22 cellular contexts compared by ENCODE assay signal in genomic region chr4:181766061-181766460, GRCh38.
"Had no signal": no experiment of that assay in that cellular context is flagged by ENCODE, and none has a peak within 500 bp of the region (broad histone marks: within the 10 kb centered on the region; RNA-seq: fewer than 3 reads in every experiment).

No MANE protein-coding gene starts in this region.

- H3K27me3 Mint-ChIP-seq: activated B cell treated with CpG ODN at 0.5 μM for 24 hours; activated CD4-positive, alpha-beta memory T cell treated with anti-CD3 and anti-CD28 coated beads for 36 hours; activated naive CD8-positive, alpha-beta T cell treated with anti-CD3 and anti-CD28 coated beads, Interleukin-2, amount 10 ng/mL, durations not matched to agents 7 days and 5 days; progenitor cell of endocrine pancreas; stimulated activated naive CD8-positive, alpha-beta T cell treated with anti-CD3 and anti-CD28 coated beads, Interleukin-15, Interleukin-2, amounts not matched to agents 100 ng/mL and 50 ng/mL, for 24 hours had no signal

- H3K27ac Mint-ChIP-seq: activated B cell treated with CpG ODN at 0.5 μM for 24 hours; activated CD4-positive, alpha-beta memory T cell treated with anti-CD3 and anti-CD28 coated beads for 36 hours; activated naive CD8-positive, alpha-beta T cell treated with anti-CD3 and anti-CD28 coated beads, Interleukin-2, amount 10 ng/mL, durations not matched to agents 7 days and 5 days; activated T-helper 1 cell treated with anti-CD3 and anti-CD28 coated beads, Interleukin-12 subunit alpha, Interleukin-12 subunit beta, Interleukin-2, Interleukin-4 antibody, amounts not matched to agents 30 ng/mL and 10 ng/mL and 1 ng/mL, durations not matched to agents 14 hours and 24 hours and 36 hours; progenitor cell of endocrine pancreas; stimulated activated naive CD8-positive, alpha-beta T cell treated with anti-CD3 and anti-CD28 coated beads, Interleukin-15, Interleukin-2, amounts not matched to agents 100 ng/mL and 50 ng/mL, for 24 hours; T-helper 2 cell treated with Interferon-gamma antibody and Interleukin-4, amounts not matched to agents 5 μg/mL and 100 μg/mL, for 36 hours had no signal

- H3K27me3 ChIP-seq: gastrocnemius medialis, heart left ventricle, left lung, tibial nerve, uterus had no signal

- ATAC-seq: gastrocnemius medialis, heart left ventricle, left lung had no signal

- H3K4me1 Mint-ChIP-seq: activated B cell treated with CpG ODN at 0.5 μM for 24 hours; activated naive CD8-positive, alpha-beta T cell treated with anti-CD3 and anti-CD28 coated beads, Interleukin-2, amount 10 ng/mL, durations not matched to agents 7 days and 5 days had no signal

- H3K9me3 ChIP-seq: gastrocnemius medialis, heart left ventricle, left lung, tibial nerve, uterus had no signal

- H3K27ac ChIP-seq: gastrocnemius medialis, heart left ventricle, left lung, skin epidermis, tibial nerve, uterus had no signal

- H3K9me3 Mint-ChIP-seq: activated naive CD8-positive, alpha-beta T cell treated with anti-CD3 and anti-CD28 coated beads, Interleukin-2, amount 10 ng/mL, durations not matched to agents 7 days and 5 days; activated T-helper 1 cell treated with anti-CD3 and anti-CD28 coated beads, Interleukin-12 subunit alpha, Interleukin-12 subunit beta, Interleukin-2, Interleukin-4 antibody, amounts not matched to agents 30 ng/mL and 10 ng/mL and 1 ng/mL, durations not matched to agents 14 hours and 24 hours and 36 hours had no signal

- H3K36me3 ChIP-seq: gastrocnemius medialis, heart left ventricle, left lung, tibial nerve, uterus had no signal

- H3K4me3 ChIP-seq: gastrocnemius medialis, heart left ventricle, left lung, skin epidermis, tibial nerve, uterus had no signal

- H3K4me1 ChIP-seq: gastrocnemius medialis, heart left ventricle, left lung, uterus had no signal

- DNase-seq: activated B cell treated with CpG ODN at 0.5 μM for 24 hours; activated CD4-positive, alpha-beta memory T cell treated with anti-CD3 and anti-CD28 coated beads for 36 hours; activated CD4-positive, alpha-beta T cell treated with anti-CD3 and anti-CD28 coated beads for 4 hours; activated naive CD8-positive, alpha-beta T cell treated with anti-CD3 and anti-CD28 coated beads, Interleukin-2, amount 10 ng/mL, durations not matched to agents 7 days and 5 days; activated T-cell treated with anti-CD3 and anti-CD28 coated beads for 4 hours; aorta; cerebellar nuclear complex; cortex of kidney; erythroblast; gastrocnemius medialis; heart left ventricle; left lung; occipital lobe; stimulated activated CD4-positive, alpha-beta T cell treated with anti-CD3 and anti-CD28 coated beads, Interleukin-15, amount 100 ng/mL, for 24 hours; stimulated activated CD4-positive, alpha-beta T cell treated with anti-CD3 and anti-CD28 coated beads, Interleukin-2, amount 100 ng/mL, for 48 hours; uterus had no signal

- H3K4me3 Mint-ChIP-seq: activated B cell treated with CpG ODN at 0.5 μM for 24 hours; activated CD4-positive, alpha-beta memory T cell treated with anti-CD3 and anti-CD28 coated beads for 36 hours; activated naive CD8-positive, alpha-beta T cell treated with anti-CD3 and anti-CD28 coated beads, Interleukin-2, amount 10 ng/mL, durations not matched to agents 7 days and 5 days; activated T-helper 1 cell treated with anti-CD3 and anti-CD28 coated beads, Interleukin-12 subunit alpha, Interleukin-12 subunit beta, Interleukin-2, Interleukin-4 antibody, amounts not matched to agents 30 ng/mL and 10 ng/mL and 1 ng/mL, durations not matched to agents 14 hours and 24 hours and 36 hours; stimulated activated naive CD8-positive, alpha-beta T cell treated with anti-CD3 and anti-CD28 coated beads, Interleukin-15, Interleukin-2, amounts not matched to agents 100 ng/mL and 50 ng/mL, for 24 hours; T-helper 2 cell treated with Interferon-gamma antibody and Interleukin-4, amounts not matched to agents 5 μg/mL and 100 μg/mL, for 36 hours had no signal

- H3K36me3 Mint-ChIP-seq: activated CD4-positive, alpha-beta memory T cell treated with anti-CD3 and anti-CD28 coated beads for 36 hours; activated naive CD8-positive, alpha-beta T cell treated with anti-CD3 and anti-CD28 coated beads, Interleukin-2, amount 10 ng/mL, durations not matched to agents 7 days and 5 days had no signal
